20 cellular contexts compared by ENCODE assay signal in the genomic region with DNA sequence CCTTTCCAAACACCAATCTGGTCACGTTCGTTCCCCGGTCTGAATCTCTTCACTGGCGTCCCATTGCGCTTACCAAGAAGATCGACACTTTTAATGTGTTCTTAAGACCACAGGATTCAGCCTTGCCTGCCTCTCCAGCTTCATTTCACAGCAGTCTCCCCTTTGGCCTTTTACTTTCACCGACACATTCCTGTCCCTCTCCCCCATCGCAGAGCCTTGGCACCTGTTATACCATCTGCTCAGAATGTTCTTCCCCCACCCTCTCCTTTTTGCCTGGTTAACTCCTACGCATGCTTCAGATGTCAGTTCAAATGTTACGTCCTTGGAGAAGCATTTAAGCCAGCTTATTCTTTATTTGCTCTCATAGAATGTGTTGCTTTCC.
DNase-seq lines count a peak whose midpoint lies in the region; ATAC-seq and TF ChIP-seq lines count a peak whose summit lies in the region.
"Had no signal": no experiment of that assay in that cellular context is flagged by ENCODE, and none has a peak within 500 bp of the region (broad histone marks: within the 10 kb centered on the region; RNA-seq: fewer than 3 reads in every experiment).

No MANE protein-coding gene starts in this region.

- H3K4me2 ChIP-seq in DOHH2 (ENCODE audit: low read length), result peak overlapping the region; percentile 81
- peak overlapping the region; percentile 50 for H3K4me2 ChIP-seq in SU-DHL-6 (ENCODE audit: low read depth, low read length, poor library complexity, severe bottlenecking)

- peak overlapping the region; percentile 96 for H3K27ac ChIP-seq in DOHH2 (ENCODE audit: low read depth, low read length)
- peak overlapping the region; percentile 96 for H3K27ac ChIP-seq in SU-DHL-6 (ENCODE audit: low read depth, low read length)
- H3K27ac ChIP-seq in aorta (ENCODE audit: low read depth in 1 of 2, low read length in 2 of 2), result no peak overlapping the region
- H3K27ac ChIP-seq: breast epithelium, lower lobe of right lung, parathyroid adenoma, right atrium auricular region, upper lobe of left lung had no signal

- H3K36me3 ChIP-seq in DOHH2 (ENCODE audit: control insufficient read depth, low read length) (no peaks in the 10 kb centered on the region), SU-DHL-6 (ENCODE audit: low read length) (no peaks in the 10 kb centered on the region), aorta (ENCODE audit: control insufficient read depth in 1 of 2, insufficient read depth in 2 of 2, low read length in 1 of 2) (no peaks in the 10 kb centered on the region)
- H3K36me3 ChIP-seq: breast epithelium, lower lobe of right lung, right atrium auricular region, upper lobe of left lung had no signal

- ATAC-seq in GM21515 (IDR thresholded peaks at IDR 0.05; ENCODE audit: unreplicated experiment), result no peak
- no peak for ATAC-seq in aorta (ENCODE audit: low FRiP score)
- ATAC-seq: lower lobe of right lung, mucosa of descending colon had no signal

- H3K4me3 ChIP-seq in DOHH2 (ENCODE audit: low read length), result peak overlapping the region; percentile 63
- H3K4me3 ChIP-seq in SU-DHL-6 (ENCODE audit: insufficient read depth, low read length, poor library complexity, severe bottlenecking), result no peak overlapping the region
- no peak overlapping the region for H3K4me3 ChIP-seq in aorta (ENCODE audit: low read length in 2 of 2)
- H3K4me3 ChIP-seq: breast epithelium, lower lobe of right lung, mucosa of descending colon, right atrium auricular region, upper lobe of left lung had no signal

- H2AFZ ChIP-seq in SU-DHL-6 (ENCODE audit: low read depth, low read length, severe bottlenecking), result no peak overlapping the region
- H2AFZ ChIP-seq: parathyroid adenoma had no signal

- WGBS in aorta, 2 donors, result 80 to 84% methylated on average over 10 of the region's 10 CpGs

- no peaks in the 10 kb centered on the region for H4K20me1 ChIP-seq in DOHH2 (ENCODE audit: control insufficient read depth, insufficient read depth, low read depth, low read length)
- H4K20me1 ChIP-seq in SU-DHL-6 (ENCODE audit: low read depth, low read length), result no peaks in the 10 kb centered on the region

- no peaks in the 10 kb centered on the region for H3K79me2 ChIP-seq in DOHH2 (ENCODE audit: control insufficient read depth, low read length)
- no peaks in the 10 kb centered on the region for H3K79me2 ChIP-seq in SU-DHL-6 (ENCODE audit: insufficient read depth, low read length)
- H3K79me2 ChIP-seq: parathyroid adenoma had no signal

- TF ChIP-seq CTCF in DOHH2 (IDR thresholded peaks at IDR 0.05; ENCODE audit: low read depth, low read length, poor library complexity, severe bottlenecking), result no peak
- no peak for TF ChIP-seq CTCF in SU-DHL-6 (IDR thresholded peaks at IDR 0.05; ENCODE audit: insufficient read depth, low read length, poor library complexity, severe bottlenecking)

- DNase-seq in NCI-H1694 treated with DMSO at 0.1 percent for 48 hours (lab: John Stamatoyannopoulos, UW) (peak; percentile 55), myocyte (ENCODE audit: low read depth) (peak; percentile 81), cortex of kidney (lab: John Stamatoyannopoulos, UW) (no peak), anterior cingulate cortex (lab: John Stamatoyannopoulos, UW) (no peak), aorta (no peak)
- DNase-seq: activated CD4-positive, alpha-beta T cell treated with anti-CD3 and anti-CD28 coated beads for 48 hours; activated CD8-positive, alpha-beta memory T cell treated with anti-CD3 and anti-CD28 coated beads for 24 hours; activated T-cell treated with anti-CD3 and anti-CD28 coated beads, Interleukin-2, amount 50 U/mL, for 1 hour; DMS53; KBM-7; lower lobe of right lung; mucosa of descending colon; NCI-H748 treated with DMSO at 0.1 percent for 48 hours; upper lobe of left lung had no signal

- H3K27me3 ChIP-seq in DOHH2 (ENCODE audit: control insufficient read depth, low read length), result no peaks in the 10 kb centered on the region
- H3K27me3 ChIP-seq in SU-DHL-6 (ENCODE audit: low read length), result no peaks in the 10 kb centered on the region
- H3K27me3 ChIP-seq in aorta (ENCODE audit: control insufficient read depth in 1 of 2, insufficient read depth in 2 of 2, low read length in 1 of 2), result peaks cover 0 to 11% of the 10 kb centered on the region in 2 donors
- H3K27me3 ChIP-seq: right atrium auricular region, upper lobe of left lung had no signal

- H3K9me2 ChIP-seq in DOHH2 (replicated peaks; ENCODE audit: control insufficient read depth, low read length) (no peaks in the 10 kb centered on the region), SU-DHL-6 (replicated peaks; ENCODE audit: insufficient read depth, low read length) (no peaks in the 10 kb centered on the region)

- H3F3A ChIP-seq in DOHH2 (ENCODE audit: control insufficient read depth, insufficient read depth) (peaks cover 15% of the 10 kb centered on the region), SU-DHL-6 (ENCODE audit: insufficient read depth) (peaks cover 21% of the 10 kb centered on the region)

- peaks cover 3% of the 10 kb centered on the region; the same call in 1 of the 2 replicates for H3K9me3 ChIP-seq in DOHH2 (ENCODE audit: control insufficient read depth, insufficient read depth, low read length)
- H3K9me3 ChIP-seq in SU-DHL-6 (ENCODE audit: insufficient read depth, low read length), result no peaks in the 10 kb centered on the region
- H3K9me3 ChIP-seq in aorta (ENCODE audit: control insufficient read depth, low read length), result peaks cover 6% of the 10 kb centered on the region
- H3K9me3 ChIP-seq: lower lobe of right lung, mucosa of descending colon had no signal

- intact Hi-C loops in aorta (cut with DNase I), result no loop called here

- H3K4me1 ChIP-seq in DOHH2 (ENCODE audit: control insufficient read depth, low read length) (peaks cover 50% of the 10 kb centered on the region), aorta (ENCODE audit: control insufficient read depth in 1 of 2, insufficient read depth in 2 of 2, low read length in 2 of 2) (no peaks in the 10 kb centered on the region)
- H3K4me1 ChIP-seq: breast epithelium, lower lobe of right lung, parathyroid adenoma, right atrium auricular region, upper lobe of left lung had no signal

- no peak overlapping the region for H3K9ac ChIP-seq in SU-DHL-6 (ENCODE audit: low read length)
- H3K9ac ChIP-seq: parathyroid adenoma had no signal

Comparison
In these comparisons a context has a peak if more than half of its experiments do, and no peak if none do; other contexts are left out.
1. H3K27ac ChIP-seq: peak in DOHH2 (single experiment) and SU-DHL-6 (single experiment); none in aorta (0 of 2).
2. DNase-seq: peak in NCI-H1694 treated with DMSO at 0.1 percent for 48 hours (single experiment) and myocyte (single experiment); none in cortex of kidney (single experiment), anterior cingulate cortex (0 of 58) and aorta (0 of 2).